Comparison of ENCODE assay signal across 24 cellular contexts in genomic region chr5:95972196-95972595, GRCh38. TPM values are rescaled to one million over a fixed set of nuclear protein-coding genes. Genes with fewer than 3 reads are reported as not detected.
DNase-seq lines count a peak whose midpoint lies in the region; ATAC-seq, FAIRE-seq and TF ChIP-seq lines count a peak whose summit lies in the region.
"Had no signal": no experiment of that assay in that cellular context is flagged by ENCODE, and none has a peak within 500 bp of the region (broad histone marks: within the 10 kb centered on the region; RNA-seq: fewer than 3 reads in every experiment).

No MANE protein-coding gene starts in this region.

- no peak for DNase-seq in HepG2 (ENCODE audit: low spot score)
- no peak for DNase-seq in right lobe of liver
- DNase-seq in IMR-90, result no peak
- no peak for DNase-seq in K562 (ENCODE audit: extremely low read depth in 1 of 4, low spot score in 3 of 4)
- DNase-seq in T-helper 2 cell treated with Interferon-gamma antibody and Interleukin-4, amounts not matched to agents 5 μg/mL and 100 μg/mL, for 36 hours (ENCODE audit: low spot score), result no peak
- no peak for DNase-seq in NCI-H82 treated with DMSO at 0.1 percent for 48 hours (lab: John Stamatoyannopoulos, UW; ENCODE audit: unreplicated experiment)
- DNase-seq in Caco-2, result no peak
- DNase-seq: ACHN; BE2C; C1 segment of cervical spinal cord; Calu3; CD4-positive, alpha-beta memory T cell; CD8-positive, alpha-beta memory T cell; COR-L47; DMS79 treated with DMSO at 0.1 percent for 48 hours; GF-D8 had no signal

- H3K14ac ChIP-seq in IMR-90 (replicated peaks; ENCODE audit: low read depth, low read length), result no peak overlapping the region

- no peak overlapping the region for H3K4me3 ChIP-seq in HepG2 (replicated peaks in 1 of 3; ENCODE audit: insufficient read depth in 1 of 3, low read depth in 2 of 3, low read length in 3 of 3)
- no peak overlapping the region for H3K4me3 ChIP-seq in right lobe of liver
- H3K4me3 ChIP-seq in IMR-90 (ENCODE audit: insufficient read depth, low read depth, low read length), result no peak overlapping the region
- H3K4me3 ChIP-seq in K562, result no peak overlapping the region
- H3K4me3 ChIP-seq in Caco-2 (ENCODE audit: low read depth, low read length), result no peak overlapping the region
- H3K4me3 ChIP-seq: BLaER1 had no signal

- no peak overlapping the region for H4K91ac ChIP-seq in IMR-90 (ENCODE audit: insufficient read depth, low read depth, low read length)

- H3K18ac ChIP-seq in IMR-90 (ENCODE audit: low read depth, low read length), result no peak overlapping the region

- H3K79me2 ChIP-seq in HepG2 (ENCODE audit: insufficient read depth, low read length) (peaks cover 25% of the 10 kb centered on the region), K562 (ENCODE audit: control insufficient read depth, insufficient read depth, low read length) (no peaks in the 10 kb centered on the region)

- H2AFZ ChIP-seq in HepG2 (ENCODE audit: low read length), result no peak overlapping the region
- H2AFZ ChIP-seq in IMR-90 (replicated peaks; ENCODE audit: low read length, poor library complexity), result no peak overlapping the region
- no peak overlapping the region for H2AFZ ChIP-seq in K562 (ENCODE audit: low read depth, low read length)

- no peak overlapping the region for H4K8ac ChIP-seq in IMR-90 (ENCODE audit: low read depth in 2 of 2, low read length in 2 of 2)

- peaks cover 6% of the 10 kb centered on the region; the same call in 1 of the 2 replicates for H3K9me1 ChIP-seq in IMR-90 (ENCODE audit: insufficient read depth, low read length)
- no peaks in the 10 kb centered on the region for H3K9me1 ChIP-seq in K562 (ENCODE audit: control insufficient read depth, insufficient read depth, low read length)

- ATAC-seq in HepG2 (no peak), right lobe of liver (no peak), IMR-90 (ENCODE audit: low read depth) (no peak), K562 (no peak)

- no peak overlapping the region for H3K23ac ChIP-seq in IMR-90 (ENCODE audit: low read depth, low read length)

- H3K36me3 ChIP-seq in HepG2 (replicated peaks in 1 of 2; ENCODE audit: control insufficient read depth in 1 of 2, insufficient read depth in 2 of 2, low read length in 2 of 2) (no peaks in the 10 kb centered on the region), right lobe of liver (no peaks in the 10 kb centered on the region), IMR-90 (ENCODE audit: control insufficient read depth, insufficient read depth, low read length) (no peaks in the 10 kb centered on the region), K562 (ENCODE audit: control insufficient read depth, insufficient read depth, low read length) (no peaks in the 10 kb centered on the region), Caco-2 (ENCODE audit: control insufficient read depth, insufficient read depth, low read length) (no peaks in the 10 kb centered on the region)
- H3K36me3 ChIP-seq: BE2C, BLaER1 had no signal

- no peak overlapping the region for H3K4ac ChIP-seq in IMR-90 (ENCODE audit: low read depth, low read length)

- H2BK5ac ChIP-seq in IMR-90 (ENCODE audit: low read depth, low read length, poor library complexity, severe bottlenecking), result no peak overlapping the region

- no peaks in the 10 kb centered on the region for H4K20me1 ChIP-seq in HepG2 (ENCODE audit: insufficient read depth, low read length)
- no peaks in the 10 kb centered on the region for H4K20me1 ChIP-seq in IMR-90 (ENCODE audit: insufficient read depth, low read length)
- no peaks in the 10 kb centered on the region for H4K20me1 ChIP-seq in K562 (replicated peaks; ENCODE audit: control insufficient read depth, insufficient read depth, low read length)
- H4K20me1 ChIP-seq: BLaER1 had no signal

- peaks cover 8% of the 10 kb centered on the region for H3K4me1 Mint-ChIP-seq in T-helper 2 cell treated with Interferon-gamma antibody and Interleukin-4, amounts not matched to agents 5 μg/mL and 100 μg/mL, for 36 hours (ENCODE audit: low read depth)
- peaks cover 14% of the 10 kb centered on the region for H3K4me1 Mint-ChIP-seq in Caco-2 (ENCODE audit: low read depth, unreplicated experiment)
- H3K4me1 Mint-ChIP-seq: CD14-positive monocyte; CD4-positive, alpha-beta memory T cell; CD4-positive, CD25-positive, alpha-beta regulatory T cell had no signal

- no peak overlapping the region for H2BK15ac ChIP-seq in IMR-90 (ENCODE audit: low read depth, low read length)

- H4K5ac ChIP-seq in IMR-90 (ENCODE audit: low read depth, low read length), result no peak overlapping the region

- no peak overlapping the region for H2BK20ac ChIP-seq in IMR-90 (ENCODE audit: low read depth, low read length)

- H3K56ac ChIP-seq in IMR-90 (ENCODE audit: extremely low read depth, insufficient read depth, low read length), result no peak overlapping the region

- TF ChIP-seq CTCF in HepG2 (CRISPR knock-in tag; IDR thresholded peaks at IDR 0.05) (no peak), right lobe of liver (IDR thresholded peaks at IDR 0.05) (no peak), IMR-90 (conservative IDR thresholded peaks at IDR 0.05; ENCODE audit: low read depth, low read length) (no peak), K562 (IDR thresholded peaks at IDR 0.05 in 2 of 3, conservative IDR thresholded peaks at IDR 0.05 in 1 of 3; ENCODE audit: insufficient read depth in 2 of 3, low read depth in 1 of 3, low read length in 3 of 3) (no peak), Caco-2 (IDR thresholded peaks at IDR 0.05; ENCODE audit: insufficient read depth in 1 of 2, low read depth in 1 of 2, low read length in 1 of 2, severe bottlenecking in 1 of 2, unreplicated experiment in 1 of 2) (no peak)

- H3K27ac ChIP-seq in HepG2 (ENCODE audit: extremely low read length, insufficient read depth, low read length) (no peak overlapping the region), right lobe of liver (no peak overlapping the region), IMR-90 (ENCODE audit: insufficient read depth, low read length) (no peak overlapping the region), K562 (ENCODE audit: extremely low read depth, low read depth, low read length) (no peak overlapping the region)
- H3K27ac ChIP-seq: 22Rv1, BLaER1 had no signal

- no peak overlapping the region for H3K27ac Mint-ChIP-seq in T-helper 2 cell treated with Interferon-gamma antibody and Interleukin-4, amounts not matched to agents 5 μg/mL and 100 μg/mL, for 36 hours
- H3K27ac Mint-ChIP-seq in Caco-2 (ENCODE audit: unreplicated experiment), result no peak overlapping the region
- H3K27ac Mint-ChIP-seq: CD14-positive monocyte; CD4-positive, alpha-beta memory T cell; CD4-positive, CD25-positive, alpha-beta regulatory T cell; CD8-positive, alpha-beta memory T cell had no signal

- in situ Hi-C loops in HepG2 (cut with HindIII; ENCODE audit: extremely low pct_ligation_motif_present, low pct_unique_long_range_greater_than_20kb) (no loop called here), IMR-90 (cut with MboI; ENCODE audit: low sequenced_read_pairs) (no loop called here), K562 (cut with MboI) (no loop called here)

- H3K9ac ChIP-seq in HepG2 (ENCODE audit: insufficient read depth, low read depth, low read length), result no peak overlapping the region
- H3K9ac ChIP-seq in IMR-90 (ENCODE audit: low read depth, low read length), result no peak overlapping the region
- no peak overlapping the region for H3K9ac ChIP-seq in K562 (ENCODE audit: insufficient read depth in 1 of 2, low read depth in 2 of 2, low read length in 2 of 2)
- H3K9ac ChIP-seq: BLaER1 had no signal

- no peak overlapping the region for H3K4me3 Mint-ChIP-seq in T-helper 2 cell treated with Interferon-gamma antibody and Interleukin-4, amounts not matched to agents 5 μg/mL and 100 μg/mL, for 36 hours
- no peak overlapping the region for H3K4me3 Mint-ChIP-seq in Caco-2 (ENCODE audit: unreplicated experiment)
- H3K4me3 Mint-ChIP-seq: CD14-positive monocyte; CD4-positive, alpha-beta memory T cell; CD4-positive, CD25-positive, alpha-beta regulatory T cell; CD8-positive, alpha-beta memory T cell had no signal

- TF ChIP-seq RAD21 in HepG2 (CRISPR knock-in tag; IDR thresholded peaks at IDR 0.05), result no peak
- TF ChIP-seq RAD21 in IMR-90 (IDR thresholded peaks at IDR 0.05; ENCODE audit: low read length), result no peak
- no peak for TF ChIP-seq RAD21 in K562 (CRISPR knock-in tag; conservative IDR thresholded peaks at IDR 0.05 in 1 of 2, IDR thresholded peaks at IDR 0.05 in 1 of 2)

- dilution Hi-C loops in IMR-90 (cut with HindIII; ENCODE audit: low sequenced_read_pairs, unreplicated experiment), result no loop called here

- H3K4me2 ChIP-seq in HepG2 (ENCODE audit: low read depth, low read length) (no peak overlapping the region), IMR-90 (ENCODE audit: low read depth, low read length) (no peak overlapping the region), K562 (ENCODE audit: insufficient read depth, low read length) (no peak overlapping the region)
- H3K4me2 ChIP-seq: BLaER1 had no signal

- H3K4me1 ChIP-seq in HepG2 (ENCODE audit: insufficient read depth, low read length), result peaks cover 48% of the 10 kb centered on the region
- peaks cover 0 to 9% (median 0%) of the 10 kb centered on the region in 4 donors for H3K4me1 ChIP-seq in right lobe of liver
- H3K4me1 ChIP-seq in IMR-90 (ENCODE audit: control insufficient read depth, insufficient read depth, low read length), result peaks cover 13% of the 10 kb centered on the region
- H3K4me1 ChIP-seq in K562 (replicated peaks in 1 of 2; ENCODE audit: control insufficient read depth in 2 of 2, insufficient read depth in 2 of 2, low read length in 2 of 2), result peaks cover 0 to 18% of the 10 kb centered on the region in 2 experiments; a peak in 3 of 5 replicates
- H3K4me1 ChIP-seq in Caco-2, result peaks cover 24% of the 10 kb centered on the region
- H3K4me1 ChIP-seq: BE2C, BLaER1 had no signal

- no peaks in the 10 kb centered on the region for H3K9me3 Mint-ChIP-seq in T-helper 2 cell treated with Interferon-gamma antibody and Interleukin-4, amounts not matched to agents 5 μg/mL and 100 μg/mL, for 36 hours
- H3K9me3 Mint-ChIP-seq in Caco-2 (ENCODE audit: unreplicated experiment), result no peaks in the 10 kb centered on the region

- H3K9me3 ChIP-seq in HepG2 (ENCODE audit: low read length), result no peaks in the 10 kb centered on the region
- no peaks in the 10 kb centered on the region for H3K9me3 ChIP-seq in right lobe of liver
- peaks cover 2% of the 10 kb centered on the region; the same call in 1 of the 2 replicates for H3K9me3 ChIP-seq in IMR-90 (ENCODE audit: control insufficient read depth, insufficient read depth, low read length)
- no peaks in the 10 kb centered on the region for H3K9me3 ChIP-seq in K562 (replicated peaks; ENCODE audit: control insufficient read depth, insufficient read depth, low read depth, low read length)
- no peaks in the 10 kb centered on the region for H3K9me3 ChIP-seq in Caco-2
- H3K9me3 ChIP-seq: BE2C, BLaER1 had no signal

- H3K27me3 Mint-ChIP-seq in T-helper 2 cell treated with Interferon-gamma antibody and Interleukin-4, amounts not matched to agents 5 μg/mL and 100 μg/mL, for 36 hours (ENCODE audit: low read depth), result no peaks in the 10 kb centered on the region
- H3K27me3 Mint-ChIP-seq in Caco-2 (ENCODE audit: insufficient read depth, unreplicated experiment), result no peaks in the 10 kb centered on the region

- H2AK5ac ChIP-seq in IMR-90 (ENCODE audit: low read depth, low read length), result peak overlapping the region; percentile 23; the same call in 1 of the 2 replicates

- CTCF ChIA-PET in HepG2 (lab: Yijun Ruan, JAX; ENCODE audit: low intra/inter-chr PET ratio, low total read pairs), result no interaction called here
- CTCF ChIA-PET in IMR-90 (lab: Yijun Ruan, JAX), result interaction anchor here (0.6 kb wide), 1 partner anchor 92 kb away, joined by 4 read pairs; no protein-coding TSS in a partner anchor
- CTCF ChIA-PET in K562 (lab: Yijun Ruan, JAX; ENCODE audit: low intra/inter-chr PET ratio), result no interaction called here
- CTCF ChIA-PET in Caco-2 (lab: Charles Lee), result no interaction called here

- POLR2A ChIA-PET in HepG2 (lab: Yijun Ruan, JAX), result interaction anchor here (1.0 to 4.0 kb wide), 3 partner anchors 10 to 14 kb away, joined by 3 to 27 read pairs (median 11); partner anchors contain the start of gene ELL2
- POLR2A ChIA-PET in IMR-90 (lab: Charles Lee; ENCODE audit: unreplicated experiment), result no interaction called here
- POLR2A ChIA-PET in K562 (lab: Yijun Ruan, JAX), result interaction anchor here (4.2 to 4.5 kb wide), 2 partner anchors 9 to 13 kb away, joined by 16 to 23 read pairs; partner anchors contain the start of gene ELL2
- POLR2A ChIA-PET in Caco-2 (lab: Charles Lee), result no interaction called here

- H2AK9ac ChIP-seq in IMR-90 (replicated peaks; ENCODE audit: low read depth, low read length, poor library complexity), result no peak overlapping the region

- BruUV-seq in HepG2 (replicated peaks; lab: Mats Ljungman, UMichigan) (no TSS peak), IMR-90 (replicated peaks; lab: Mats Ljungman, UMichigan) (no TSS peak), K562 (replicated peaks; lab: Mats Ljungman, UMichigan) (no TSS peak), Caco-2 (replicated peaks; lab: Mats Ljungman, UMichigan) (no TSS peak)

- intact Hi-C loops in HepG2 (cut with micrococcal nuclease; ENCODE audit: unreplicated experiment) (no loop called here), right lobe of liver (cut with DNase I) (no loop called here), IMR-90 (cut with micrococcal nuclease) (no loop called here), K562 (cut with micrococcal nuclease) (no loop called here), Caco-2 (cut with micrococcal nuclease; ENCODE audit: unreplicated experiment) (no loop called here)

- H2BK120ac ChIP-seq in IMR-90 (ENCODE audit: low read depth, low read length), result no peak overlapping the region

- H3K36me3 Mint-ChIP-seq in T-helper 2 cell treated with Interferon-gamma antibody and Interleukin-4, amounts not matched to agents 5 μg/mL and 100 μg/mL, for 36 hours (ENCODE audit: low read depth), result no peaks in the 10 kb centered on the region
- no peaks in the 10 kb centered on the region for H3K36me3 Mint-ChIP-seq in Caco-2 (ENCODE audit: insufficient read depth, unreplicated experiment)
- H3K36me3 Mint-ChIP-seq: CD14-positive monocyte; CD4-positive, alpha-beta memory T cell; CD4-positive, CD25-positive, alpha-beta regulatory T cell had no signal

- H3K79me1 ChIP-seq in IMR-90 (ENCODE audit: low read depth in 1 of 2, low read length in 2 of 2), result peaks cover 8 to 11% of the 10 kb centered on the region in 2 experiments; a peak in 3 of 4 replicates

- TF ChIP-seq POLR2A in HepG2 (IDR thresholded peaks at IDR 0.05; ENCODE audit: insufficient read depth in 1 of 2, low read depth in 2 of 2, low read length in 2 of 2) (no peak), right lobe of liver (IDR thresholded peaks at IDR 0.05) (no peak), IMR-90 (IDR thresholded peaks at IDR 0.05; ENCODE audit: low read depth, low read length) (no peak), K562 (conservative IDR thresholded peaks at IDR 0.05) (no peak)

- FAIRE-seq in HepG2 (lab: Jason Lieb, UNC), result no peak
- FAIRE-seq in K562 (lab: Jason Lieb, UNC), result no peak
- FAIRE-seq: D721Med, G401.6, GM12891, GM19239 had no signal

- TF ChIP-seq EP300 in HepG2 (IDR thresholded peaks at IDR 0.05; ENCODE audit: low read depth in 2 of 2, low read length in 2 of 2), result no peak
- no peak for TF ChIP-seq EP300 in HepG2 (CRISPR knock-in tag; IDR thresholded peaks at IDR 0.05; ENCODE audit: borderline replicate concordance)
- no peak for TF ChIP-seq EP300 in K562 (IDR thresholded peaks at IDR 0.05; ENCODE audit: low read length)

- H3K27me3 ChIP-seq in HepG2 (ENCODE audit: control insufficient read depth in 1 of 2, insufficient read depth in 2 of 2, low read length in 2 of 2) (no peaks in the 10 kb centered on the region), right lobe of liver (no peaks in the 10 kb centered on the region), IMR-90 (ENCODE audit: control insufficient read depth, insufficient read depth, low read length) (no peaks in the 10 kb centered on the region), K562 (ENCODE audit: control insufficient read depth in 2 of 2, insufficient read depth in 2 of 2, low read length in 2 of 2) (no peaks in the 10 kb centered on the region), Caco-2 (replicated peaks; ENCODE audit: control insufficient read depth, insufficient read depth, low read length) (no peaks in the 10 kb centered on the region)
- H3K27me3 ChIP-seq: BE2C, BLaER1 had no signal

RNA-seq across cellular contexts. Expression of gene ELL2, which starts 10.5 kb away (rescaled TPM):
- total RNA-seq in HepG2 (2016; rRNA removed; fragmentation: Illumina TruSeq; extraction: Trizol), result 64.5 and 78.9 TPM in 2 replicates
- 19.2 and 20.4 TPM in 2 replicates for total RNA-seq in HepG2 (2016; cell fraction: cytosol; rRNA removed; fragmentation: Illumina TruSeq; extraction: Trizol; ENCODE audit: low read depth)
- total RNA-seq in HepG2 (2016; cell fraction: insoluble cytoplasmic fraction; rRNA removed; fragmentation: Illumina TruSeq; extraction: Trizol), result 69.3 and 74.8 TPM in 2 replicates
- total RNA-seq in HepG2 (2016; cell fraction: membrane; rRNA removed; fragmentation: Illumina TruSeq; extraction: Trizol), result 73.2 and 75.4 TPM in 2 replicates
- 121 and 123 TPM in 2 replicates for total RNA-seq in HepG2 (2016; cell fraction: nucleus; rRNA removed; fragmentation: Illumina TruSeq; extraction: Trizol)
- polyA plus RNA-seq in HepG2 (2011; rRNA removed), result 75.7 and 97.1 TPM in 2 replicates
- 40.8 and 54.3 TPM in 2 replicates for polyA plus RNA-seq in HepG2 (2011; cell fraction: cytosol; rRNA removed)
- polyA plus RNA-seq in HepG2 (2011; cell fraction: nucleus; rRNA removed), result 68.9 and 74.9 TPM in 2 replicates
- polyA plus RNA-seq in HepG2 (2012), result 87.7 and 101 TPM in 2 replicates
- 13.4 and 15.1 TPM in 2 replicates for polyA plus RNA-seq in HepG2 (2016; cell fraction: cytosol; fragmentation: Illumina TruSeq; extraction: Trizol; ENCODE audit: low read depth)
- 81.1 and 83.2 TPM in 2 replicates for polyA plus RNA-seq in HepG2 (2016; cell fraction: insoluble cytoplasmic fraction; fragmentation: Illumina TruSeq; extraction: Trizol; ENCODE audit: low read depth)
- 49.0 and 50.1 TPM in 2 replicates for polyA plus RNA-seq in HepG2 (2016; cell fraction: membrane; fragmentation: Illumina TruSeq; extraction: Trizol; ENCODE audit: low read depth)
- 115 and 124 TPM in 2 replicates for polyA plus RNA-seq in HepG2 (2016; cell fraction: nucleus; fragmentation: Illumina TruSeq; extraction: Trizol; ENCODE audit: insufficient read depth, low read depth)
- 37.6 and 93.4 TPM in 2 replicates for polyA minus RNA-seq in HepG2 (2011; rRNA and poly(A)+ RNA removed; ENCODE audit: low replicate concordance)
- 82.9 and 96.7 TPM in 2 replicates for polyA minus RNA-seq in HepG2 (2011; cell fraction: cytosol; rRNA and poly(A)+ RNA removed)
- 685 and 799 TPM in 2 replicates for polyA minus RNA-seq in HepG2 (2011; cell fraction: nucleus; rRNA and poly(A)+ RNA removed)
- total RNA-seq in right lobe of liver, result 10 to 100 TPM; 74.3 to 96.4 (median 84.5) TPM
- 92.5 and 137 TPM in 2 replicates for total RNA-seq in IMR-90 (2012; rRNA removed)
- polyA plus RNA-seq in IMR-90 (2012; rRNA removed), result 52.4 and 61.4 TPM in 2 replicates
- 16.4 and 21.9 TPM in 2 replicates for polyA plus RNA-seq in IMR-90 (2012; cell fraction: cytosol; rRNA removed)
- 23.4 and 161 TPM in 2 replicates for polyA plus RNA-seq in IMR-90 (2012; cell fraction: nucleus; rRNA removed; ENCODE audit: low replicate concordance)
- 31.2 and 65.3 TPM in 2 replicates for total RNA-seq in K562 (2011; cell fraction: chromatin; rRNA removed; ENCODE audit: low replicate concordance)
- 11.2 and 15.0 TPM in 2 replicates for total RNA-seq in K562 (2011; cell fraction: nucleolus; rRNA removed)
- 29.9 and 45.8 TPM in 2 replicates for total RNA-seq in K562 (2011; cell fraction: nucleoplasm; rRNA removed)
- 14.0 and 18.3 TPM in 2 replicates for total RNA-seq in K562 (2014; rRNA removed)
- total RNA-seq in K562 (2014; rRNA removed; fragmentation: Illumina TruSeq; extraction: Trizol), result 14.7 and 17.1 TPM in 2 replicates
- 10.1 and 12.5 TPM in 2 replicates for total RNA-seq in K562 (2015; rRNA removed; fragmentation: Illumina TruSeq; extraction: Trizol)
- 16.2 and 23.1 TPM in 2 replicates for total RNA-seq in K562 (2021)
- 11.1 and 16.3 TPM in 2 replicates for polyA plus RNA-seq in K562 (2011; rRNA removed)
- polyA plus RNA-seq in K562 (2011; cell fraction: cytosol; rRNA removed), result 4.0 and 4.7 TPM in 2 replicates
- 13.8 and 14.7 TPM in 2 replicates for polyA plus RNA-seq in K562 (2011; cell fraction: nucleus; rRNA removed)
- polyA plus RNA-seq in K562 (2012), result 8.3 and 11.9 TPM in 2 replicates
- 11.4 and 14.5 TPM in 2 replicates for polyA plus RNA-seq in K562 (2014; fragmentation: Illumina TruSeq; extraction: Trizol)
- 1 to 10 TPM; 4.3 to 6.8 TPM for polyA plus RNA-seq in K562 (2014; fragmentation: Nextera tagmentation; extraction: Ambion mirVana)
- 9.0 and 14.6 TPM in 2 replicates for polyA plus RNA-seq in K562 (2014; rRNA removed)
- 21.9 and 28.0 TPM in 2 replicates for polyA minus RNA-seq in K562 (2011; rRNA and poly(A)+ RNA removed)
- polyA minus RNA-seq in K562 (2011; cell fraction: cytosol; rRNA and poly(A)+ RNA removed), result 4.8 and 11.7 TPM in 2 replicates
- 21.4 and 33.0 TPM in 2 replicates for polyA minus RNA-seq in K562 (2011; cell fraction: nucleus; rRNA and poly(A)+ RNA removed)
- 78.1 and 81.0 TPM in 2 replicates for total RNA-seq in Caco-2 (2022)

Comparison
In these comparisons a context has a peak if more than half of its experiments do, and no peak if none do; other contexts are left out.
1. POLR2A ChIA-PET loops: an anchor here in HepG2 (1.0 to 4.0 kb wide) and K562 (4.2 to 4.5 kb wide); none called in IMR-90 and Caco-2.
2. Of the 241 proteins assayed by ChIP-seq in both HepG2 and K562: peak only in HepG2: none; only in K562: ZFP36; in both: none; in neither: 240.